In the genomic region with DNA sequence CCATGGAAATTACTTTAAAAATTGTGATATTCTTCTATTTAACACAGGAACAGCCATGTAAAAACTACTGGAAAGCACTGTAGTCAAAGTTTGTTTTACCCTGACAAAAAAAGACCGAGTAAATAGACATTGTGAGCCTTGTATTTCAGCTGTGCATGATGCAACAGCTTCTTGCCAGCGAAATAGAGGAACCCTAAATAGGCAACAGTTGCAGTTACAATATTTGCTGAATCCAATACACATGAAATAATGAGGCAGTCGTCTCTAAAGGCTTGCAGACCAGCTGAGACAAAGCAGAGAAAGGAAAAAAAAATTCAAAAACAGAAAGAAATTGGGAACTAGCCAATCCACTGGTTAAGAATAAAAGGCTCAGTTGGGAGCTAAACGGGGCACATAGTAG, we compare ENCODE assay signal across 16 cellular contexts.
DNase-seq lines count a peak whose midpoint lies in the region; ATAC-seq, FAIRE-seq and TF ChIP-seq lines count a peak whose summit lies in the region.
"Had no signal": no experiment of that assay in that cellular context is flagged by ENCODE, and none has a peak within 500 bp of the region (broad histone marks: within the 10 kb centered on the region; RNA-seq: fewer than 3 reads in every experiment).

No MANE protein-coding gene starts in this region.

- H3K9ac ChIP-seq in HepG2 (ENCODE audit: insufficient read depth, low read depth, low read length): no peak overlapping the region

- no peak overlapping the region for H3K4me3 ChIP-seq in HepG2 (replicated peaks in 1 of 3; ENCODE audit: insufficient read depth in 1 of 3, low read depth in 2 of 3, low read length in 3 of 3)
- H3K4me3 ChIP-seq: right lobe of liver, uterus had no signal

- no peak for TF ChIP-seq CTCF in HepG2 (CRISPR knock-in tag; IDR thresholded peaks at IDR 0.05)

- TF ChIP-seq RAD21 in HepG2 (CRISPR knock-in tag; IDR thresholded peaks at IDR 0.05): no peak

- CTCF ChIA-PET in HepG2 (lab: Yijun Ruan, JAX; ENCODE audit: low intra/inter-chr PET ratio, low total read pairs): no interaction called here

- no peaks in the 10 kb centered on the region for H3K79me2 ChIP-seq in HepG2 (ENCODE audit: insufficient read depth, low read length)

- H3K27me3 ChIP-seq in HepG2 (ENCODE audit: control insufficient read depth in 1 of 2, insufficient read depth in 2 of 2, low read length in 2 of 2): no peaks in the 10 kb centered on the region
- H3K27me3 ChIP-seq: right lobe of liver, uterus had no signal

- in situ Hi-C loops in HepG2 (cut with HindIII; ENCODE audit: extremely low pct_ligation_motif_present, low pct_unique_long_range_greater_than_20kb): no loop called here

- no peaks in the 10 kb centered on the region for H4K20me1 ChIP-seq in HepG2 (ENCODE audit: insufficient read depth, low read length)

- intact Hi-C loops in HepG2 (cut with micrococcal nuclease; ENCODE audit: unreplicated experiment): no loop called here

- no peak overlapping the region for H3K27ac ChIP-seq in HepG2 (ENCODE audit: extremely low read length, insufficient read depth, low read length)
- H3K27ac ChIP-seq: right lobe of liver, uterus had no signal

- TF ChIP-seq EP300 in HepG2 (IDR thresholded peaks at IDR 0.05; ENCODE audit: low read depth in 2 of 2, low read length in 2 of 2): no peak
- TF ChIP-seq EP300 in HepG2 (CRISPR knock-in tag; IDR thresholded peaks at IDR 0.05; ENCODE audit: borderline replicate concordance): no peak

- no peak overlapping the region for H2AFZ ChIP-seq in HepG2 (ENCODE audit: low read length)

- WGBS in HepG2 (ENCODE audit: low lambda C conversion rate): 1% methylated on average over 4 of the region's 4 CpGs

- POLR2A ChIA-PET in HepG2 (lab: Yijun Ruan, JAX): no interaction called here

- peaks cover 86% of the 10 kb centered on the region for H3K9me3 ChIP-seq in HepG2 (ENCODE audit: low read length)
- H3K9me3 ChIP-seq: right lobe of liver, uterus had no signal

- BruUV-seq in HepG2 (replicated peaks; lab: Mats Ljungman, UMichigan): no TSS peak

- no peaks in the 10 kb centered on the region for H3K4me1 ChIP-seq in HepG2 (ENCODE audit: insufficient read depth, low read length)
- H3K4me1 ChIP-seq: right lobe of liver, uterus had no signal

- DNase-seq in NOMO-1 treated with dmso at 0.1 percent for 144 hours (lab: John Stamatoyannopoulos, UW; ENCODE audit: unreplicated experiment) (peak; percentile 40), HepG2 (ENCODE audit: low spot score) (no peak), GM19240 (ENCODE audit: insufficient read length, low spot score) (no peak), ecto neural progenitor cell (ENCODE audit: low spot score) (no peak)
- no peak for DNase-seq in activated CD4-positive, alpha-beta T cell treated with anti-CD3 and anti-CD28 coated beads, Interleukin-2, amount 50 U/mL, for 4 hours
- DNase-seq in activated CD4-positive, alpha-beta T cell treated with anti-CD3 and anti-CD28 coated beads, Interleukin-2, amount 50 U/mL, for 48 hours: no peak
- DNase-seq: activated CD4-positive, CD25-positive, alpha-beta regulatory T cell treated with anti-CD3 and anti-CD28 coated beads, Interleukin-2, amount 50 U/mL, for 72 hours; activated T-cell treated with anti-CD3 and anti-CD28 coated beads, Interleukin-2, amount 50 U/mL, for 4 hours; NCI-H187 treated with DMSO at 0.1 percent for 48 hours; NK-92 treated with Interleukin-12 subunit alpha and Interleukin-12 subunit beta, amount 100 ng/mL, for 24 hours; right lobe of liver; stimulated activated naive CD4-positive, alpha-beta T cell; T-helper 1 cell; uterus had no signal

- FAIRE-seq in HepG2 (lab: Jason Lieb, UNC): no peak

- ATAC-seq in GM18502 (IDR thresholded peaks at IDR 0.05; ENCODE audit: poor library complexity, unreplicated experiment) (peak; percentile 9), HG02852 (IDR thresholded peaks at IDR 0.05; ENCODE audit: unreplicated experiment) (peak; percentile 13), HepG2 (no peak)
- ATAC-seq: activated T-cell treated with anti-CD3 and anti-CD28 coated beads, Interleukin-2, amount 50 U/mL, for 4 hours had no signal

- no peaks in the 10 kb centered on the region for H3K36me3 ChIP-seq in HepG2 (replicated peaks in 1 of 2; ENCODE audit: control insufficient read depth in 1 of 2, insufficient read depth in 2 of 2, low read length in 2 of 2)
- H3K36me3 ChIP-seq: right lobe of liver, uterus had no signal

- TF ChIP-seq POLR2A in HepG2 (IDR thresholded peaks at IDR 0.05; ENCODE audit: insufficient read depth in 1 of 2, low read depth in 2 of 2, low read length in 2 of 2): no peak

- no peak overlapping the region for H3K4me2 ChIP-seq in HepG2 (ENCODE audit: low read depth, low read length)

TF ChIP-seq in HepG2, 621 proteins besides CTCF, POLR2A, EP300 and RAD21:
- TF ChIP-seq CEBPB (IDR thresholded peaks at IDR 0.05; ENCODE audit: borderline replicate concordance, low read depth, low read length) (peak; percentile 34; the same call in 1 of the 2 replicates), JUNB (CRISPR knock-in tag; IDR thresholded peaks at IDR 0.05; ENCODE audit: borderline replicate concordance) (no peak), ZNF446 (CRISPR knock-in tag; IDR thresholded peaks at IDR 0.05) (no peak)
